ENCODE assay signal across 35 cellular contexts in the genomic region with DNA sequence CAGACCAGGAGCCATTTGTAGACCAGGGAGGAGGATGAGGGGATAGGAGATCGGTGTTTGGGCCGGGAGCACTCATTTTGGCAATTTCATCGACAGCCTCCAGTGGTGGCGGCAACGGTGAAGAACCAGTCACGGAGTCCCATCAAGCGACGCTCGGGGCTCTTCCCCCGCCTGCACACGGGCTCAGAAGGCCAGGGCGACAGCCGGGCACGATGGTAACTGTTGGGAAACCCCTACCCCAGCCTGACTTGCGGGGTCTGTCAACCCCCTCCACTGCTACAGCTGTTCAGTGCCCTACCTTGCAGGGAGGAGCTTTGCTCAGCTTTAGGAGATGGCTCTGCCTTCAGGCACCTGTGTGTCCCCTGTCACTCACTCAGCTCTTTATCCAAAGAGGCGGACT. TPM values are rescaled to one million over a fixed set of nuclear protein-coding genes. Genes with fewer than 3 reads are reported as not detected.
"Had no signal": no experiment of that assay in that cellular context is flagged by ENCODE, and none has a peak within 500 bp of the region (broad histone marks: within the 10 kb centered on the region; RNA-seq: fewer than 3 reads in every experiment).

No MANE protein-coding gene starts in this region.

- H3K27me3 ChIP-seq: gastrocnemius medialis, heart left ventricle, hepatocyte, left lung, neural progenitor cell, stomach, thyroid gland had no signal

- H3K27ac ChIP-seq: epithelial cell of prostate, gastrocnemius medialis, heart left ventricle, hepatocyte, left lung, neural progenitor cell, psoas muscle, skin epidermis, stomach, thyroid gland had no signal

- H3K4me1 Mint-ChIP-seq: endodermal cell; naive thymus-derived CD8-positive, alpha-beta T cell had no signal

- H3K27me3 Mint-ChIP-seq: naive thymus-derived CD8-positive, alpha-beta T cell had no signal

- H3K9me3 ChIP-seq: thyroid gland had no signal

- DNase-seq: cortex of kidney; endodermal cell; foreskin fibroblast; gastrocnemius medialis; left cardiac atrium; naive thymus-derived CD8-positive, alpha-beta T cell; right cardiac atrium; stimulated activated CD4-positive, alpha-beta T cell treated with anti-CD3 and anti-CD28 coated beads, Interleukin-12 subunit alpha, Interleukin-12 subunit beta, amount 100 ng/mL, for 4 hours; stimulated activated CD4-positive, alpha-beta T cell treated with anti-CD3 and anti-CD28 coated beads, Interleukin-1b, Interleukin-23, amount 100 ng/mL, for 48 hours; stimulated activated CD4-positive, alpha-beta T cell treated with anti-CD3 and anti-CD28 coated beads, Interleukin-4, amount 100 ng/mL, for 1 hour; stimulated activated CD8-positive, alpha-beta memory T cell treated with anti-CD3 and anti-CD28 coated beads, Interleukin-4, amount 100 ng/mL, for 48 hours; stimulated activated naive CD4-positive, alpha-beta T cell treated with Interleukin-2 at 50 U/mL for 16 hours; stomach; thyroid gland; trophoblast cell had no signal

- H3K36me3 Mint-ChIP-seq: neural progenitor cell had no signal

- H3K27ac Mint-ChIP-seq: endodermal cell; naive thymus-derived CD8-positive, alpha-beta T cell; neural progenitor cell had no signal

- H3K4me1 ChIP-seq: gastrocnemius medialis, heart left ventricle, left lung, neural progenitor cell, psoas muscle, stomach, thyroid gland had no signal

- H3K36me3 ChIP-seq: gastrocnemius medialis, neural progenitor cell had no signal

- ATAC-seq: esophagus mucosa; gastrocnemius medialis; heart left ventricle; left cardiac atrium; left lung; naive thymus-derived CD8-positive, alpha-beta T cell; psoas muscle; right cardiac atrium had no signal

- H3K4me3 Mint-ChIP-seq: endodermal cell; naive thymus-derived CD8-positive, alpha-beta T cell; neural progenitor cell had no signal

- H3K4me3 ChIP-seq: gastrocnemius medialis, heart left ventricle, hepatocyte, left lung, neural progenitor cell, psoas muscle, skin epidermis, stomach, thyroid gland had no signal

RNA-seq across cellular contexts. Expression of a gene that starts 43.0 kb away (rescaled TPM):
- total RNA-seq: cardiac septum; dermis microvascular lymphatic vessel endothelial cell; endodermal cell; esophagus mucosa; gastrocnemius medialis; glomerular endothelial cell; heart left ventricle; hepatocyte; kidney epithelial cell; left cardiac atrium; left lung; lower leg skin; mesenteric fat pad; myocyte; naive thymus-derived CD8-positive, alpha-beta T cell; osteoblast; psoas muscle; renal cortical epithelial cell; right cardiac atrium; stomach; subcutaneous adipose tissue; temporal lobe; thyroid gland; urinary bladder had no signal
